13 cellular contexts compared by ENCODE assay signal in genomic region chr15:58433597-58434333, GRCh38. TPM values are rescaled to one million over a fixed set of nuclear protein-coding genes. Genes with fewer than 3 reads are reported as not detected.
A peak's percentile ranks its signal among the peaks of the same experiment; 100 is the strongest.
DNase-seq lines count a peak whose midpoint lies in the region; ATAC-seq lines count a peak whose summit lies in the region.
"Had no signal": no experiment of that assay in that cellular context is flagged by ENCODE, and none has a peak within 500 bp of the region (broad histone marks: within the 10 kb centered on the region; RNA-seq: fewer than 3 reads in every experiment).

No MANE protein-coding gene starts in this region.

- no peak for ATAC-seq in GM18511 (IDR thresholded peaks at IDR 0.05; ENCODE audit: unreplicated experiment)

- DNase-seq in ELF-1 (ENCODE audit: low read depth, low spot score) (peak; percentile 68), RPMI7951 (ENCODE audit: low read depth) (peak; percentile 77), globus pallidus (ENCODE audit: low spot score) (peak; percentile 26), retina (peak; percentile 68), NCI-H2029 treated with DMSO at 0.1 percent for 48 hours (lab: John Stamatoyannopoulos, UW) (no peak), NCI-H2171 (lab: John Stamatoyannopoulos, UW) (no peak), HK-2 (ENCODE audit: unreplicated experiment) (no peak)
- DNase-seq: activated CD4-positive, alpha-beta T cell treated with anti-CD3 and anti-CD28 coated beads for 1 hour; GF-D8; KBM-7; NCI-H2081 had no signal

RNA-seq across cellular contexts. Expression of gene LIPC, which starts 2.0 kb away (rescaled TPM):
- not detected in 2 replicates for total RNA-seq in RPMI7951 (2014; rRNA removed; shearing (Covaris generic))
- total RNA-seq: B cell had no signal

Comparison
In these comparisons a context has a peak if more than half of its experiments do, and no peak if none do; other contexts are left out.
1. DNase-seq: peak in ELF-1 (single experiment), RPMI7951 (single experiment), globus pallidus (single experiment) and retina (single experiment); none in NCI-H2029 treated with DMSO at 0.1 percent for 48 hours (single experiment), NCI-H2171 (single experiment) and HK-2 (single experiment).